In the genomic region with DNA sequence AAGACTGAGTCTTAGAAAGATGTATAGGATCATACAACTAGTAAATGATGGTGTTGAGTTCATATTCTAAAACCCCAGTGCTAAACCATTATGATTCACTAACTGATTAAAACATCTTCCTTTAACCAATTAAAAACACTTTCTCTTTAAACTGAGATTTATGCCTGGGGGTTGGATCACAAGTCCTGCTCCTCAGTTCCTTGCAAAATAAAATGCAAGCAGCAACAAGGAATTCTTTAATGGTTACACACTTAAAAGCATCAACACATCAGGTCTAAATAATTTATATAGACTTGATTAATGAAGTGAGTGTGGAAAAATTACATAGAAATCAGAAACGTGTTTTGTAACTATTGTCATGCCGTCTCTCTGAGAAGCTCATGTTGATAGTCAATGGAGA, we compare ENCODE assay signal across 6 cellular contexts.
"Had no signal": no experiment of that assay in that cellular context is flagged by ENCODE, and none has a peak within 500 bp of the region (broad histone marks: within the 10 kb centered on the region; RNA-seq: fewer than 3 reads in every experiment).

No MANE protein-coding gene starts in this region.

- H3K27ac ChIP-seq: HL-60, KMS-11 had no signal

- H3K4me3 ChIP-seq: K562 had no signal

- DNase-seq: KBM-7, KG1 had no signal

- ATAC-seq: HepG2, K562 had no signal

- H3K4me2 ChIP-seq: KMS-11 had no signal

- H3K9ac ChIP-seq: KMS-11 had no signal
